Comparison of ENCODE assay signal across 8 cellular contexts in genomic region chr9:96666653-96667362, GRCh38. TPM values are rescaled to one million over a fixed set of nuclear protein-coding genes. Genes with fewer than 3 reads are reported as not detected.
DNase-seq lines count a peak whose midpoint lies in the region; ATAC-seq and TF ChIP-seq lines count a peak whose summit lies in the region.
"Not testable (repeated sequence)": the region's sequence is repeated elsewhere in the genome, so short reads cannot be mapped to it uniquely, and the experiment has no call there.

No MANE protein-coding gene starts in this region.

- 68 to 69% methylated on average over 12 to 15 of the region's 15 CpGs for WGBS in testis, 2 donors

- H3K27ac ChIP-seq in DND-41 (ENCODE audit: low read length); PC-9; testis: not testable (repeated sequence)

- H3K9me3 ChIP-seq in DND-41 (ENCODE audit: insufficient read depth, low read length, severe bottlenecking); PC-9 (ENCODE audit: insufficient read depth, low read depth); testis: not testable (repeated sequence)

- not testable (repeated sequence) for H3K36me3 ChIP-seq in DND-41 (ENCODE audit: insufficient read depth, low read length); PC-9 (ENCODE audit: low read depth); testis (ENCODE audit: low read depth, missing control alignments)

- TF ChIP-seq POLR2A in testis (IDR thresholded peaks at IDR 0.05) = not testable (repeated sequence)

- H3K79me2 ChIP-seq in DND-41 (ENCODE audit: insufficient read depth, low read length); PC-9 (ENCODE audit: low read depth): not testable (repeated sequence)

- H4K20me1 ChIP-seq in DND-41 (ENCODE audit: insufficient read depth, low read length); PC-9 (ENCODE audit: insufficient read depth): not testable (repeated sequence)

- H3K9ac ChIP-seq in DND-41 (ENCODE audit: low read depth, low read length) = not testable (repeated sequence)

- intact Hi-C loops in PC-9 (cut with micrococcal nuclease; ENCODE audit: unreplicated experiment) (loop anchor here (1.0 to 5.0 kb wide), 4 partner anchors 225 to 448 kb away; no protein-coding TSS in a partner anchor), testis (cut with DNase I; ENCODE audit: low total_unique reads) (loop anchor here (10.0 kb wide), 1 partner anchor 342 kb away; no protein-coding TSS in a partner anchor)

- not testable (repeated sequence) for H3K4me1 ChIP-seq in DND-41 (ENCODE audit: insufficient read depth, low read length); PC-9 (replicated peaks; ENCODE audit: insufficient read depth); testis

- CTCF ChIA-PET in PC-9 (lab: Charles Lee) = interaction anchor here (0.6 to 1.6 kb wide), 9 partner anchors 11 to 382 kb away, joined by 3 to 12 read pairs (median 4); no protein-coding TSS in a partner anchor

- DNase-seq in DND-41; activated naive CD8-positive, alpha-beta T cell treated with anti-CD3 and anti-CD28 coated beads, Interleukin-2, amount 50 U/mL, for 24 hours: not testable (repeated sequence)
- DNase-seq in LNCaP clone FGC (ENCODE audit: low read depth) (peak; percentile 46), PC-9 (peak; percentile 22 to 54), fibroblast of the conjunctiva (ENCODE audit: low read depth) (peak; percentile 80), midbrain (lab: John Stamatoyannopoulos, UW) (peak; percentile 57), testis (peak; percentile 43)

- not testable (repeated sequence) for H3K27ac Mint-ChIP-seq in activated naive CD8-positive, alpha-beta T cell treated with anti-CD3 and anti-CD28 coated beads, Interleukin-2, amount 50 U/mL, for 24 hours

- not testable (repeated sequence) for H3K9me2 ChIP-seq in PC-9 (ENCODE audit: insufficient read depth)

- H3K4me1 Mint-ChIP-seq in activated naive CD8-positive, alpha-beta T cell treated with anti-CD3 and anti-CD28 coated beads, Interleukin-2, amount 50 U/mL, for 24 hours = not testable (repeated sequence)

- H3K4me3 ChIP-seq in DND-41 (ENCODE audit: low read depth in 1 of 2, low read length in 2 of 2); LNCaP clone FGC (ENCODE audit: low read depth, low read length); PC-9; testis: not testable (repeated sequence)

- H3K9me3 Mint-ChIP-seq in activated naive CD8-positive, alpha-beta T cell treated with anti-CD3 and anti-CD28 coated beads, Interleukin-2, amount 50 U/mL, for 24 hours = not testable (repeated sequence)

- not testable (repeated sequence) for H3K36me3 Mint-ChIP-seq in activated naive CD8-positive, alpha-beta T cell treated with anti-CD3 and anti-CD28 coated beads, Interleukin-2, amount 50 U/mL, for 24 hours (ENCODE audit: low read depth)

- TF ChIP-seq CTCF in DND-41 (IDR thresholded peaks at IDR 0.05; ENCODE audit: borderline replicate concordance, extremely low read depth, low read length, poor library complexity, severe bottlenecking) = peak; percentile 41
- TF ChIP-seq CTCF in LNCaP clone FGC (IDR thresholded peaks at IDR 0.05; ENCODE audit: control insufficient read depth, extremely low read depth, insufficient read depth) = peak; percentile 64
- peak; percentile 85 for TF ChIP-seq CTCF in PC-9 (conservative IDR thresholded peaks at IDR 0.05)
- TF ChIP-seq CTCF in testis (IDR thresholded peaks at IDR 0.05) = peak; percentile 84 to 85 (median 85)

- H3K27me3 Mint-ChIP-seq in activated naive CD8-positive, alpha-beta T cell treated with anti-CD3 and anti-CD28 coated beads, Interleukin-2, amount 50 U/mL, for 24 hours = peaks cover 10% of the 10 kb centered on the region

- BruUV-seq in PC-9 (replicated peaks; lab: Mats Ljungman, UMichigan) = not testable (repeated sequence)

- H3K4me3 Mint-ChIP-seq in activated naive CD8-positive, alpha-beta T cell treated with anti-CD3 and anti-CD28 coated beads, Interleukin-2, amount 50 U/mL, for 24 hours = not testable (repeated sequence)

- not testable (repeated sequence) for H3F3A ChIP-seq in PC-9 (ENCODE audit: insufficient read depth, low read depth)

- H3K27me3 ChIP-seq in DND-41 (ENCODE audit: insufficient read depth, low read length, poor library complexity); PC-9 (ENCODE audit: insufficient read depth, low read depth); testis: not testable (repeated sequence)

- ATAC-seq in DND-41 (ENCODE audit: insufficient read depth, low read depth) = not testable (repeated sequence)
- peak; percentile 80 for ATAC-seq in GM21576 (IDR thresholded peaks at IDR 0.05; ENCODE audit: unreplicated experiment)
- ATAC-seq in activated naive CD8-positive, alpha-beta T cell treated with anti-CD3 and anti-CD28 coated beads, Interleukin-2, amount 50 U/mL, for 24 hours = peak; percentile 54

- POLR2A ChIA-PET in PC-9 (lab: Charles Lee; ENCODE audit: unreplicated experiment) = not testable (repeated sequence)

- H3K4me2 ChIP-seq in DND-41 (ENCODE audit: insufficient read depth, low read length) = not testable (repeated sequence)
- 0 out of 2 replicates have a peak overlapping the region, but pooled peaks have one; percentile 32 for H3K4me2 ChIP-seq in PC-9

- H2AFZ ChIP-seq in DND-41 (ENCODE audit: low read depth, low read length); PC-9: not testable (repeated sequence)

RNA-seq across cellular contexts. Expression of gene PRXL2C, which starts 11.7 kb away (rescaled TPM):
- total RNA-seq in PC-9 (2021) (7.6 and 8.5 TPM in 2 replicates), testis (10 to 100 TPM; 12.8 to 17.5 TPM)
- polyA plus RNA-seq in testis (ENCODE audit: insufficient read depth, low read depth, low replicate concordance) = 15.8 TPM

RNA-seq across cellular contexts. Expression of gene CDC14B, which starts 47.2 kb away (rescaled TPM):
- 43.3 and 47.2 TPM in 2 replicates for total RNA-seq in PC-9 (2021)
- total RNA-seq in testis = 10 to 100 TPM; 33.1 to 44.0 TPM
- 33.7 TPM for polyA plus RNA-seq in testis (ENCODE audit: insufficient read depth, low read depth, low replicate concordance)
